1 cellular context compared by ENCODE assay signal in the genomic region with DNA sequence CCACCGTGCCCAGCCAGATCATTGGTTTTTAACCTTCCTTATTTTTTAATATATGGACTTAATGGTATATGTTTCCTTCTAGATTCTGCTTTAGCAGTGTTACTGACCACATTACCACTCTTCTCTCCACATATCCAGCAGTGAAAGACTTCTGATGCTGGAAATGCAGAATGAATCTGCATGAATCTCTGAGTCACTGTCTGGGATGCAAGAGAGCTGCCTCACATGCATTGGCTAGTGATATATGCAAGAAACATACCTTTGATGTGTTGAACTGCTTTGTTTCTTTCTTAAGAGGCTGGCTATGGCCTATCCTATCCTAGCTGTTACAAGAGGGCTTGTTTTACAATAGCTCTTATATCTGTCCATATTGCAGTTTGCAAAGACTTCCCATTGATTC.
TF ChIP-seq lines count a peak whose summit lies in the region.

No MANE protein-coding gene starts in this region.

TF ChIP-seq in IMR-90, 13 proteins besides CTCF, POLR2A, EP300 and RAD21 (continued from another document):
- TF ChIP-seq FOS (IDR thresholded peaks at IDR 0.05; ENCODE audit: low read depth, low read length) (no peak), MAFK (IDR thresholded peaks at IDR 0.05; ENCODE audit: low read depth, low read length) (no peak), CHD1 (IDR thresholded peaks at IDR 0.05; ENCODE audit: low read depth, low read length) (no peak), RFX5 (IDR thresholded peaks at IDR 0.05; ENCODE audit: low read depth, low read length) (no peak)
TF ChIP-seq in IMR-90: peak in this region for 0.
